ENCODE assay signal across 8 cellular contexts in the genomic region with DNA sequence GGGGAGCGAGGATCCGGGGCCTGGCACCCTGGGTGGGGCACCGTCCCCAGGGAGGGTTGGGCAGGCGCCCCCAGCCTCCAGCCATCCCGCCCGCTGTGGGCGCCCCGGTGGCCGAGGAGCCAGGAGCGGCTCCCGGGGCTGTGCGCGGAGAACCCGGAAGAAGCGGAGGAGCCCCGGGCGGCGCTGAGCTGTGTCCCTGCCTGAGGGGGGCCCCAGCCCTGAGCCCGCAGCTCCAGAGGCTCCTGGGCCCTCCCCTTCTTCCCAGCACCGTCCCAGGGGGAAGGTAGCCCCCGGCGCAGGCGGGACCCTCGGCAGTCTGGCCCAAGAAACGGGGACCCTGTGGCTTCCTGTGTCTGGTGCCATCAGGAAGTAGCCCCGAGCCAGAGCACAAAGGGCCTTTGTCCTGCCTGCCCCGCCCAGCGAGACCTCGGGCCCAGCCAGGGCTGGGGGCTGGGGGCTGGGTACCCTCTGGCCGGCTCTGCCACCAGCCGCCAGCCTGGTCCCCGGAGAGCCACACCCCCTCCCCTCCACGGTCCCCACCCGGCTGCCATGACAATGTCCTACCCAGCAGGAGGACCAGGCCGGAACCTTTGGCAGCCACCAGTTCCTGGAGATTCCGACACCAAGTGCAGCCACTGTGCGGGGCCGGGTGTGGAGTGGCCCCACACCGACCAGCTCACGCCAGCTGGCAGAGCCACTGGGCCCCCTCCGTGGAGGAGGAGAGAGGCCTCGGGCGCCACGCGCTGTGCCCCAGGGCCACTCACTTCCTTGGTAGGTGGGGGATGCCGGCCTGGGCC. TPM values are rescaled to one million over a fixed set of nuclear protein-coding genes. Genes with fewer than 3 reads are reported as not detected.
DNase-seq lines count a peak whose midpoint lies in the region; TF ChIP-seq lines count a peak whose summit lies in the region.

No MANE protein-coding gene starts in this region.

- DNase-seq in Caco-2 (no peak), GM23248 (peak; percentile 63), Peyer's patch (peak; percentile 42 to 89 (median 79)), brain microvascular endothelial cell (no peak), sigmoid colon (peak; percentile 79), HEK293T (ENCODE audit: extremely low spot score) (no peak), SIG-M5 (lab: John Stamatoyannopoulos, UW) (no peak)

- no peaks in the 10 kb centered on the region for H3K4me1 Mint-ChIP-seq in Caco-2 (ENCODE audit: low read depth, unreplicated experiment)

- no peak overlapping the region for H3K4me3 Mint-ChIP-seq in Caco-2 (ENCODE audit: unreplicated experiment)

- H3K4me3 ChIP-seq in Caco-2 (ENCODE audit: low read depth, low read length) (peak overlapping the region; percentile 30), GM23248 (peak overlapping the region; percentile 71), Peyer's patch (peak overlapping the region; percentile 57 to 67 (median 65)), brain microvascular endothelial cell (ENCODE audit: low read depth, low read length) (peak overlapping the region; percentile 54), iPS-15b (ENCODE audit: low read depth, low read length) (peak overlapping the region; percentile 62), sigmoid colon (peak overlapping the region; percentile 53 to 76 (median 70))

- H3K9me3 ChIP-seq in Caco-2: no peaks in the 10 kb centered on the region
- no peaks in the 10 kb centered on the region for H3K9me3 ChIP-seq in GM23248 (ENCODE audit: low read depth)
- H3K9me3 ChIP-seq in Peyer's patch: no peaks in the 10 kb centered on the region
- H3K9me3 ChIP-seq in iPS-15b (ENCODE audit: control insufficient read depth, insufficient read depth, low read length): no peaks in the 10 kb centered on the region
- H3K9me3 ChIP-seq in sigmoid colon: no peaks in the 10 kb centered on the region

- 22% methylated on average over 24 to 39 of the region's 46 CpGs for WGBS in GM23248 (ENCODE audit: low coverage in 1 of 2, low lambda C conversion rate in 2 of 2, missing lambda C conversion rate in 2 of 2), 2 experiments
- 3 to 8% methylated on average over 46 of the region's 46 CpGs for WGBS in sigmoid colon, 2 donors

- H3K9me3 Mint-ChIP-seq in Caco-2 (ENCODE audit: unreplicated experiment): peaks cover 14% of the 10 kb centered on the region

- no peaks in the 10 kb centered on the region for H3K79me2 ChIP-seq in GM23248 (ENCODE audit: insufficient read depth)

- no peaks in the 10 kb centered on the region for H4K20me1 ChIP-seq in GM23248 (ENCODE audit: insufficient read depth)

- peak overlapping the region; percentile 81 for H2AFZ ChIP-seq in GM23248

- no peak overlapping the region for H3K27ac Mint-ChIP-seq in Caco-2 (ENCODE audit: unreplicated experiment)

- no TSS peak for BruUV-seq in Caco-2 (replicated peaks; lab: Mats Ljungman, UMichigan)

- H3K4me1 ChIP-seq in Caco-2 (peaks cover 14% of the 10 kb centered on the region), GM23248 (ENCODE audit: insufficient read depth) (peaks cover 6% of the 10 kb centered on the region), Peyer's patch (peaks cover 0 to 44% (median 9%) of the 10 kb centered on the region in 4 donors), iPS-15b (ENCODE audit: control insufficient read depth, insufficient read depth, low read length) (no peaks in the 10 kb centered on the region), sigmoid colon (peaks cover 0 to 18% (median 14%) of the 10 kb centered on the region in 4 donors)

- no peak for TF ChIP-seq EP300 in sigmoid colon (IDR thresholded peaks at IDR 0.05)

- CTCF ChIA-PET in Caco-2 (lab: Charles Lee) (no interaction called here), HEK293T (lab: Yijun Ruan, JAX) (no interaction called here)

- peaks cover 13% of the 10 kb centered on the region for H3K36me3 Mint-ChIP-seq in Caco-2 (ENCODE audit: insufficient read depth, unreplicated experiment)

- POLR2A ChIA-PET in Caco-2 (lab: Charles Lee): interaction anchor here (0.6 kb wide), 1 partner anchor 33 kb away, joined by 3 read pairs; no protein-coding TSS in a partner anchor
- POLR2A ChIA-PET in HEK293T (lab: Yijun Ruan, JAX): interaction anchor here (1.6 kb wide), 1 partner anchor 74 kb away, joined by 5 read pairs; a partner anchor contains a TSS

- peak overlapping the region; percentile 83 for H3K4me2 ChIP-seq in GM23248 (ENCODE audit: unreplicated experiment)

- in situ Hi-C loops in GM23248 (cut with MboI): no loop called here
- in situ Hi-C loops in brain microvascular endothelial cell (cut with HindIII; ENCODE audit: low pct_ligation_motif_present, low sequenced_read_pairs): no loop called here

- H3K27me3 ChIP-seq in Caco-2 (replicated peaks; ENCODE audit: control insufficient read depth, insufficient read depth, low read length) (no peaks in the 10 kb centered on the region), GM23248 (replicated peaks; ENCODE audit: insufficient read depth) (no peaks in the 10 kb centered on the region), Peyer's patch (no peaks in the 10 kb centered on the region), brain microvascular endothelial cell (replicated peaks) (no peaks in the 10 kb centered on the region), iPS-15b (ENCODE audit: control insufficient read depth, insufficient read depth, low read length) (peaks cover 3% of the 10 kb centered on the region), sigmoid colon (peaks cover 2 to 6% (median 6%) of the 10 kb centered on the region in 3 donors)

- H3K9me2 ChIP-seq in GM23248 (ENCODE audit: insufficient read depth): no peaks in the 10 kb centered on the region

- H3K27ac ChIP-seq in GM23248: peak overlapping the region; percentile 31
- H3K27ac ChIP-seq in Peyer's patch: peak overlapping the region; percentile 90 to 99 (median 98)
- peak overlapping the region; percentile 55 for H3K27ac ChIP-seq in brain microvascular endothelial cell
- peak overlapping the region; percentile 91 to 99 (median 96) for H3K27ac ChIP-seq in sigmoid colon

- no peaks in the 10 kb centered on the region for H3K27me3 Mint-ChIP-seq in Caco-2 (ENCODE audit: insufficient read depth, unreplicated experiment)

- TF ChIP-seq CTCF in Caco-2 (IDR thresholded peaks at IDR 0.05; ENCODE audit: insufficient read depth in 1 of 2, low read depth in 1 of 2, low read length in 1 of 2, severe bottlenecking in 1 of 2, unreplicated experiment in 1 of 2): no peak
- TF ChIP-seq CTCF in Peyer's patch (IDR thresholded peaks at IDR 0.05): no peak
- no peak for TF ChIP-seq CTCF in brain microvascular endothelial cell (IDR thresholded peaks at IDR 0.05; ENCODE audit: low read depth, low read length, missing control alignments)
- no peak for TF ChIP-seq CTCF in sigmoid colon (IDR thresholded peaks at IDR 0.05)

- 0 out of 2 replicates have a peak, but pooled peaks cover 6% of the 10 kb centered on the region for H3F3A ChIP-seq in GM23248 (ENCODE audit: insufficient read depth)

- TF ChIP-seq POLR2A in Peyer's patch (IDR thresholded peaks at IDR 0.05): peak in 1 of 2 donors; percentile 26
- no peak for TF ChIP-seq POLR2A in sigmoid colon (IDR thresholded peaks at IDR 0.05)

- H3K9ac ChIP-seq in GM23248 (peak overlapping the region; percentile 89), iPS-15b (ENCODE audit: low read depth, low read length) (peak overlapping the region; percentile 54)

- intact Hi-C loops in Caco-2 (cut with micrococcal nuclease; ENCODE audit: unreplicated experiment) (no loop called here), sigmoid colon (cut with DNase I) (loop anchor here (1.0 to 5.0 kb wide), 3 partner anchors 42 to 73 kb away; a partner anchor contains a TSS)

- H3K36me3 ChIP-seq in Caco-2 (ENCODE audit: control insufficient read depth, insufficient read depth, low read length) (no peaks in the 10 kb centered on the region), GM23248 (ENCODE audit: low read depth) (no peaks in the 10 kb centered on the region), Peyer's patch (no peaks in the 10 kb centered on the region), brain microvascular endothelial cell (replicated peaks) (no peaks in the 10 kb centered on the region), iPS-15b (ENCODE audit: control insufficient read depth, insufficient read depth, low read length) (no peaks in the 10 kb centered on the region), sigmoid colon (no peaks in the 10 kb centered on the region)

TF ChIP-seq in HEK293T, 16 proteins besides CTCF, POLR2A, EP300 and RAD21 (continues in another document):
- TF ChIP-seq NFRKB (IDR thresholded peaks at IDR 0.05) (no peak), TARDBP (IDR thresholded peaks at IDR 0.05) (no peak), ELF4 (IDR thresholded peaks at IDR 0.05) (no peak), ZNF384 (IDR thresholded peaks at IDR 0.05) (no peak), FOXM1 (IDR thresholded peaks at IDR 0.05; ENCODE audit: borderline replicate concordance) (no peak), HDGF (IDR thresholded peaks at IDR 0.05; ENCODE audit: borderline replicate concordance) (no peak), CTBP1 (IDR thresholded peaks at IDR 0.05; ENCODE audit: borderline replicate concordance) (no peak), LEF1 (IDR thresholded peaks at IDR 0.05; ENCODE audit: borderline replicate concordance) (no peak)

RNA-seq across cellular contexts. Expression of a gene that starts 15.6 kb away (rescaled TPM):
- 0.29 and 1.2 TPM in 2 replicates for total RNA-seq in Caco-2 (2022)
- total RNA-seq in GM23248 (2014; rRNA removed; shearing (Covaris generic)): not detected in 2 replicates
- polyA plus RNA-seq in GM23248 (2016; fragmentation: Nextera tagmentation; extraction: Ambion mirVana): not detected in 2 replicates
- total RNA-seq in Peyer's patch: 1 to 10 TPM in 3 of 4 donors, not detected in 1; 1.6 to 3.6 (median 1.8) TPM
- not detected for total RNA-seq in sigmoid colon
- under 1 TPM; 0.46 to 0.70 (median 0.60) TPM for polyA plus RNA-seq in sigmoid colon

RNA-seq across cellular contexts. Expression of a gene that starts 42.2 kb away (rescaled TPM):
- total RNA-seq in Caco-2 (2022) (12.9 and 14.0 TPM in 2 replicates), Peyer's patch (10 to 100 TPM; 14.0 to 32.0 (median 22.7) TPM), sigmoid colon (10 to 100 TPM in 2 of 4 donors, 1 to 10 TPM in 2; 7.9 to 13.8 (median 10.4) TPM)
- 5.2 and 13.1 TPM in 2 replicates for total RNA-seq in GM23248 (2014; rRNA removed; shearing (Covaris generic))
- polyA plus RNA-seq in GM23248 (2016; fragmentation: Nextera tagmentation; extraction: Ambion mirVana) (11.0 and 11.4 TPM in 2 replicates), sigmoid colon (10 to 100 TPM in 1 of 3 donors, 1 to 10 TPM in 2; 6.6 to 25.3 (median 6.9) TPM)

RNA-seq across cellular contexts. Expression of a gene that starts 48.3 kb away (rescaled TPM):
- total RNA-seq in Caco-2 (2022) (not detected in 2 replicates), Peyer's patch (10 to 100 TPM in 1 of 4 donors, 1 to 10 TPM in 1, under 1 TPM in 1, not detected in 1; 0.70 to 38.0 (median 3.2) TPM), sigmoid colon (under 1 TPM in 1 of 4 donors, not detected in 3; 0.71 TPM)
- total RNA-seq in GM23248 (2014; rRNA removed; shearing (Covaris generic)): not detected in 2 replicates
- polyA plus RNA-seq in GM23248 (2016; fragmentation: Nextera tagmentation; extraction: Ambion mirVana) (0.18 TPM in 1 of 2 replicates, not detected in the other), sigmoid colon (1 to 10 TPM in 2 of 3 donors, not detected in 1; 1.2 to 3.9 TPM)

RNA-seq across cellular contexts. Expression of a gene that starts 55.8 kb away (rescaled TPM):
- not detected in 2 replicates for total RNA-seq in Caco-2 (2022)
- not detected in 2 replicates for total RNA-seq in GM23248 (2014; rRNA removed; shearing (Covaris generic))
- not detected in 2 replicates for polyA plus RNA-seq in GM23248 (2016; fragmentation: Nextera tagmentation; extraction: Ambion mirVana)
- 1 to 10 TPM in 3 of 4 donors, not detected in 1; 1.6 to 9.1 (median 2.8) TPM for total RNA-seq in Peyer's patch
- total RNA-seq in sigmoid colon: 1 to 10 TPM in 1 of 4 donors, under 1 TPM in 1, not detected in 2; 0.95 to 1.8 TPM
- 1 to 10 TPM; 1.2 to 8.6 (median 1.2) TPM for polyA plus RNA-seq in sigmoid colon

Comparison
In these comparisons a context has a peak if more than half of its experiments do, and no peak if none do; other contexts are left out.
1. DNase-seq: peak in GM23248 (single experiment), Peyer's patch (3 of 3) and sigmoid colon (single experiment); none in Caco-2 (0 of 2), brain microvascular endothelial cell (single experiment), HEK293T (single experiment) and SIG-M5 (single experiment).
2. H3K27ac ChIP-seq: peak in every context shown above with its lines; median percentile 98 in Peyer's patch; 96 in sigmoid colon; 55 in brain microvascular endothelial cell; 31 in GM23248.
3. Peak in every context shown above with its lines, with median percentiles within 50 percentile points of each other: H3K4me3 ChIP-seq.